ENCODE assay signal across 24 cellular contexts in genomic region chr3:113179235-113179829, GRCh38. TPM values are rescaled to one million over a fixed set of nuclear protein-coding genes. Genes with fewer than 3 reads are reported as not detected.
"Had no signal": no experiment of that assay in that cellular context is flagged by ENCODE, and none has a peak within 500 bp of the region (broad histone marks: within the 10 kb centered on the region; RNA-seq: fewer than 3 reads in every experiment).

No MANE protein-coding gene starts in this region.

- H3K4me1 Mint-ChIP-seq: activated CD4-positive, alpha-beta T cell treated with anti-CD3 and anti-CD28 coated beads, Interleukin-2, amount 10 ng/mL, durations not matched to agents 7 days and 5 days; activated T-helper 17 cell treated with anti-CD3 and anti-CD28 coated beads, Interleukin-2, amount 50 U/mL, for 72 hours; naive thymus-derived CD8-positive, alpha-beta T cell; stimulated activated naive CD8-positive, alpha-beta T cell treated with anti-CD3 and anti-CD28 coated beads, Interleukin-15, amount 100 ng/mL, for 72 hours; T-cell had no signal

- H3K9me3 ChIP-seq: adrenal gland, ascending aorta, left lung, prostate gland, right atrium auricular region, tibial artery had no signal

- ATAC-seq: activated CD8-positive, alpha-beta T cell treated with anti-CD3 and anti-CD28 coated beads for 36 hours; activated naive CD4-positive, alpha-beta T cell treated with anti-CD3 and anti-CD28 coated beads, Interleukin-2, amount 50 U/mL, for 72 hours; activated T-helper 17 cell treated with anti-CD3 and anti-CD28 coated beads, Interleukin-2, amount 50 U/mL, for 72 hours; left lung; naive thymus-derived CD8-positive, alpha-beta T cell; stimulated activated naive CD8-positive, alpha-beta T cell treated with anti-CD3 and anti-CD28 coated beads, Interleukin-15, amount 100 ng/mL, for 72 hours; T-cell had no signal

- DNase-seq: activated CD4-positive, alpha-beta T cell treated with anti-CD3 and anti-CD28 coated beads, Interleukin-2, amount 10 ng/mL, durations not matched to agents 7 days and 5 days; activated CD4-positive, CD25-positive, alpha-beta regulatory T cell treated with anti-CD3 and anti-CD28 coated beads, Interleukin-2, amount 50 U/mL, for 72 hours; activated CD8-positive, alpha-beta T cell treated with anti-CD3 and anti-CD28 coated beads for 36 hours; activated T-cell treated with anti-CD3 and anti-CD28 coated beads, Interleukin-2, amount 50 U/mL, for 1 hour; adrenal gland; cerebellar nuclear complex; endodermal cell; foreskin fibroblast; left lung; naive thymus-derived CD8-positive, alpha-beta T cell; stimulated activated CD4-positive, alpha-beta T cell treated with anti-CD3 and anti-CD28 coated beads, Interleukin-12 subunit alpha, Interleukin-12 subunit beta, amount 100 ng/mL, for 4 hours; stimulated activated naive CD8-positive, alpha-beta T cell treated with anti-CD3 and anti-CD28 coated beads, Interleukin-15, amount 100 ng/mL, for 72 hours; T-cell; tibial artery had no signal

- H3K36me3 ChIP-seq: adrenal gland, ascending aorta, left lung, prostate gland, right atrium auricular region, tibial artery had no signal

- H3K4me3 Mint-ChIP-seq: activated CD4-positive, alpha-beta T cell treated with anti-CD3 and anti-CD28 coated beads, Interleukin-2, amount 10 ng/mL, durations not matched to agents 7 days and 5 days; activated CD8-positive, alpha-beta T cell treated with anti-CD3 and anti-CD28 coated beads for 36 hours; activated T-helper 17 cell treated with anti-CD3 and anti-CD28 coated beads, Interleukin-2, amount 50 U/mL, for 72 hours; endodermal cell; mesothelial cell of epicardium; naive thymus-derived CD8-positive, alpha-beta T cell; stimulated activated naive CD8-positive, alpha-beta T cell treated with anti-CD3 and anti-CD28 coated beads, Interleukin-15, amount 100 ng/mL, for 72 hours; T-cell; T-helper 2 cell treated with Interferon-gamma antibody and Interleukin-4, amounts not matched to agents 5 μg/mL and 100 μg/mL, for 36 hours had no signal

- H3K27me3 ChIP-seq: adrenal gland, ascending aorta, left lung, right atrium auricular region, tibial artery had no signal

- H3K27ac Mint-ChIP-seq: activated CD4-positive, alpha-beta T cell treated with anti-CD3 and anti-CD28 coated beads, Interleukin-2, amount 10 ng/mL, durations not matched to agents 7 days and 5 days; activated CD8-positive, alpha-beta T cell treated with anti-CD3 and anti-CD28 coated beads for 36 hours; activated naive CD4-positive, alpha-beta T cell treated with anti-CD3 and anti-CD28 coated beads, Interleukin-2, amount 50 U/mL, for 72 hours; activated T-helper 17 cell treated with anti-CD3 and anti-CD28 coated beads, Interleukin-2, amount 50 U/mL, for 72 hours; endodermal cell; mesothelial cell of epicardium; naive thymus-derived CD8-positive, alpha-beta T cell; stimulated activated naive CD8-positive, alpha-beta T cell treated with anti-CD3 and anti-CD28 coated beads, Interleukin-15, amount 100 ng/mL, for 72 hours; T-cell; T-helper 2 cell treated with Interferon-gamma antibody and Interleukin-4, amounts not matched to agents 5 μg/mL and 100 μg/mL, for 36 hours had no signal

- H3K9me3 Mint-ChIP-seq: activated CD4-positive, alpha-beta T cell treated with anti-CD3 and anti-CD28 coated beads, Interleukin-2, amount 10 ng/mL, durations not matched to agents 7 days and 5 days; activated CD8-positive, alpha-beta T cell treated with anti-CD3 and anti-CD28 coated beads for 36 hours; activated naive CD4-positive, alpha-beta T cell treated with anti-CD3 and anti-CD28 coated beads, Interleukin-2, amount 50 U/mL, for 72 hours; activated T-helper 17 cell treated with anti-CD3 and anti-CD28 coated beads, Interleukin-2, amount 50 U/mL, for 72 hours; endodermal cell; mesothelial cell of epicardium; naive thymus-derived CD8-positive, alpha-beta T cell; stimulated activated naive CD8-positive, alpha-beta T cell treated with anti-CD3 and anti-CD28 coated beads, Interleukin-15, amount 100 ng/mL, for 72 hours; T-cell; T-helper 2 cell treated with Interferon-gamma antibody and Interleukin-4, amounts not matched to agents 5 μg/mL and 100 μg/mL, for 36 hours had no signal

- H3K36me3 Mint-ChIP-seq: activated naive CD4-positive, alpha-beta T cell treated with anti-CD3 and anti-CD28 coated beads, Interleukin-2, amount 50 U/mL, for 72 hours; naive thymus-derived CD8-positive, alpha-beta T cell; T-cell had no signal

- H3K4me1 ChIP-seq: adrenal gland, ascending aorta, left lung, prostate gland, tibial artery had no signal

- H3K27ac ChIP-seq: adrenal gland, ascending aorta, coronary artery, left lung, prostate gland, right atrium auricular region, tibial artery, VCaP had no signal

- H3K4me3 ChIP-seq: adrenal gland, ascending aorta, coronary artery, left lung, lung, prostate gland, right atrium auricular region, tibial artery had no signal

- H3K27me3 Mint-ChIP-seq: activated CD4-positive, alpha-beta T cell treated with anti-CD3 and anti-CD28 coated beads, Interleukin-2, amount 10 ng/mL, durations not matched to agents 7 days and 5 days; activated CD8-positive, alpha-beta T cell treated with anti-CD3 and anti-CD28 coated beads for 36 hours; activated T-helper 17 cell treated with anti-CD3 and anti-CD28 coated beads, Interleukin-2, amount 50 U/mL, for 72 hours; stimulated activated naive CD8-positive, alpha-beta T cell treated with anti-CD3 and anti-CD28 coated beads, Interleukin-15, amount 100 ng/mL, for 72 hours had no signal

RNA-seq across cellular contexts. Expression of gene BOC, which starts 32.0 kb away (rescaled TPM):
- total RNA-seq: activated CD4-positive, alpha-beta T cell treated with anti-CD3 and anti-CD28 coated beads, Interleukin-2, amount 10 ng/mL, durations not matched to agents 7 days and 5 days; naive thymus-derived CD8-positive, alpha-beta T cell had no signal
